ENCODE assay signal across 22 cellular contexts in the genomic region with DNA sequence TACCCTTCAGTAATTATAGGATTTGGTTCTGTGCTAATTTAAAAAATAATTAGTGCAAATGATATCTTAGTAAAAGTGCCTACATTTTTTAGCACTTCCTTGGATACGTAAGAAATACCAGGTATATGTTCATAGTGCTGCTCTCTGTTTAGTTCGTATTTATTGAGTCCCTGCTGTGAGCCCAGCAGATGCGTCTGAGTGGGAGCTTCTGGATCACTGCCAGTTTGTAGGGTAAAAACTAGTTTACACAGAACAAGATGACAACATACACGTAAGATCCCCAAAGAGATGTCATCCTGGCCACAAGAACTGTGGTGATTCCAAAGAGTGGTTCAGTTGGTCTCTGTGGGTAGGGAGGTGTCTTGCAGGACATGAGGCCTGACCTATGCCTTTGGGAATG.
"Had no signal": no experiment of that assay in that cellular context is flagged by ENCODE, and none has a peak within 500 bp of the region (broad histone marks: within the 10 kb centered on the region; RNA-seq: fewer than 3 reads in every experiment).

No MANE protein-coding gene starts in this region.

- H3K36me3 Mint-ChIP-seq: activated naive CD4-positive, alpha-beta T cell treated with anti-CD3 and anti-CD28 coated beads, Interleukin-2, amount 50 U/mL, for 24 hours; naive thymus-derived CD4-positive, alpha-beta T cell had no signal

- H3K27me3 Mint-ChIP-seq: activated CD4-positive, alpha-beta T cell treated with anti-CD3 and anti-CD28 coated beads, Interleukin-2, amount 10 ng/mL, durations not matched to agents 24 days and 14 days; activated naive CD4-positive, alpha-beta T cell treated with anti-CD3 and anti-CD28 coated beads, Interleukin-2, amount 50 U/mL, for 24 hours; stimulated activated naive CD8-positive, alpha-beta T cell treated with anti-CD3 and anti-CD28 coated beads, Interleukin-15, Interleukin-2, amounts not matched to agents 100 ng/mL and 50 ng/mL, for 24 hours had no signal

- H3K9me3 Mint-ChIP-seq: activated naive CD4-positive, alpha-beta T cell treated with anti-CD3 and anti-CD28 coated beads, Interleukin-2, amount 50 U/mL, for 24 hours; stimulated activated naive CD8-positive, alpha-beta T cell treated with anti-CD3 and anti-CD28 coated beads, Interleukin-15, Interleukin-2, amounts not matched to agents 100 ng/mL and 50 ng/mL, for 24 hours had no signal

- H3K4me1 Mint-ChIP-seq: activated CD4-positive, alpha-beta T cell treated with anti-CD3 and anti-CD28 coated beads, Interleukin-2, amount 10 ng/mL, durations not matched to agents 24 days and 14 days; activated naive CD4-positive, alpha-beta T cell treated with anti-CD3 and anti-CD28 coated beads, Interleukin-2, amount 50 U/mL, for 24 hours; memory B cell had no signal

- H3K4me1 ChIP-seq: ascending aorta, neural progenitor cell, prostate gland, tibial nerve had no signal

- ATAC-seq: activated T-cell treated with anti-CD3 and anti-CD28 coated beads, Interleukin-2, amount 50 U/mL, for 72 hours; mucosa of descending colon; naive thymus-derived CD4-positive, alpha-beta T cell; right cardiac atrium had no signal

- H3K27ac ChIP-seq: ascending aorta, esophagus muscularis mucosa, hepatocyte, neural progenitor cell, prostate gland, tibial nerve had no signal

- H3K4me3 ChIP-seq: ascending aorta, esophagus muscularis mucosa, hepatocyte, mucosa of descending colon, neural progenitor cell, prostate gland, skin epidermis, tibial nerve had no signal

- H3K4me3 Mint-ChIP-seq: activated CD4-positive, alpha-beta T cell treated with anti-CD3 and anti-CD28 coated beads, Interleukin-2, amount 10 ng/mL, durations not matched to agents 24 days and 14 days; activated naive CD4-positive, alpha-beta T cell treated with anti-CD3 and anti-CD28 coated beads, Interleukin-2, amount 50 U/mL, for 24 hours; activated T-cell treated with anti-CD3 and anti-CD28 coated beads, Interleukin-2, amount 50 U/mL, for 72 hours; memory B cell; naive thymus-derived CD4-positive, alpha-beta T cell; neural progenitor cell; stimulated activated naive CD8-positive, alpha-beta T cell treated with anti-CD3 and anti-CD28 coated beads, Interleukin-15, Interleukin-2, amounts not matched to agents 100 ng/mL and 50 ng/mL, for 24 hours had no signal

- H3K36me3 ChIP-seq: neural progenitor cell, prostate gland had no signal

- H3K27me3 ChIP-seq: ascending aorta, esophagus muscularis mucosa, hepatocyte, neural progenitor cell, tibial nerve had no signal

- H3K9me3 ChIP-seq: ascending aorta, esophagus muscularis mucosa, mucosa of descending colon, prostate gland, tibial nerve had no signal

- H3K27ac Mint-ChIP-seq: activated CD4-positive, alpha-beta T cell treated with anti-CD3 and anti-CD28 coated beads, Interleukin-2, amount 10 ng/mL, durations not matched to agents 24 days and 14 days; activated naive CD4-positive, alpha-beta T cell treated with anti-CD3 and anti-CD28 coated beads, Interleukin-2, amount 50 U/mL, for 24 hours; activated T-cell treated with anti-CD3 and anti-CD28 coated beads, Interleukin-2, amount 50 U/mL, for 72 hours; memory B cell; naive thymus-derived CD4-positive, alpha-beta T cell; neural progenitor cell; stimulated activated naive CD8-positive, alpha-beta T cell treated with anti-CD3 and anti-CD28 coated beads, Interleukin-15, Interleukin-2, amounts not matched to agents 100 ng/mL and 50 ng/mL, for 24 hours had no signal

- DNase-seq: activated CD4-positive, alpha-beta T cell treated with anti-CD3 and anti-CD28 coated beads, Interleukin-2, amount 10 ng/mL, durations not matched to agents 24 days and 14 days; activated CD4-positive, CD25-positive, alpha-beta regulatory T cell; activated gamma-delta T cell; activated T-cell treated with anti-CD3 and anti-CD28 coated beads, Interleukin-2, amount 50 U/mL, for 72 hours; dermis blood vessel endothelial cell; effector memory CD4-positive, alpha-beta T cell; mucosa of descending colon; naive thymus-derived CD4-positive, alpha-beta T cell; right cardiac atrium; stimulated activated CD4-positive, alpha-beta T cell treated with anti-CD3 and anti-CD28 coated beads, Interleukin-15, amount 100 ng/mL, for 24 hours; stimulated activated CD4-positive, alpha-beta T cell treated with anti-CD3 and anti-CD28 coated beads, Interleukin-2, amount 100 ng/mL, for 48 hours; T1000 had no signal
